ENCODE assay signal across 1 cellular context in genomic region chr7:95772298-95772770, GRCh38.
TF ChIP-seq lines count a peak whose summit lies in the region.

Gene DYNC1I1, plus strand, starts transcription at chr7:95772554. Its CDS starts 32,176 bp downstream, at chr7:95804730.

TF ChIP-seq in HEK293, 187 proteins besides CTCF, POLR2A, EP300 and RAD21 (continued from another document):
- TF ChIP-seq KLF9 (tag by site-specific recombination; IDR thresholded peaks at IDR 0.05; ENCODE audit: low read depth) (peak; percentile 95), ZNF626 (tag by site-specific recombination; IDR thresholded peaks at IDR 0.05) (no peak), ZNF830 (tag by site-specific recombination; IDR thresholded peaks at IDR 0.05; ENCODE audit: low read depth) (no peak), KLF10 (tag by site-specific recombination; IDR thresholded peaks at IDR 0.05) (peak; percentile 58), ZNF776 (tag by site-specific recombination; IDR thresholded peaks at IDR 0.05; ENCODE audit: borderline replicate concordance) (no peak), ZBTB8A (tag by site-specific recombination; IDR thresholded peaks at IDR 0.05) (peak; percentile 73), ZNF10 (tag by site-specific recombination; IDR thresholded peaks at IDR 0.05) (no peak), ZBTB48 (tag by site-specific recombination; IDR thresholded peaks at IDR 0.05) (no peak), ZEB2 (tag by site-specific recombination; IDR thresholded peaks at IDR 0.05) (peak; percentile 57), ZNF529 (tag by site-specific recombination; IDR thresholded peaks at IDR 0.05; ENCODE audit: insufficient replicate concordance) (no peak)
